ENCODE assay signal across 8 cellular contexts in the genomic region with DNA sequence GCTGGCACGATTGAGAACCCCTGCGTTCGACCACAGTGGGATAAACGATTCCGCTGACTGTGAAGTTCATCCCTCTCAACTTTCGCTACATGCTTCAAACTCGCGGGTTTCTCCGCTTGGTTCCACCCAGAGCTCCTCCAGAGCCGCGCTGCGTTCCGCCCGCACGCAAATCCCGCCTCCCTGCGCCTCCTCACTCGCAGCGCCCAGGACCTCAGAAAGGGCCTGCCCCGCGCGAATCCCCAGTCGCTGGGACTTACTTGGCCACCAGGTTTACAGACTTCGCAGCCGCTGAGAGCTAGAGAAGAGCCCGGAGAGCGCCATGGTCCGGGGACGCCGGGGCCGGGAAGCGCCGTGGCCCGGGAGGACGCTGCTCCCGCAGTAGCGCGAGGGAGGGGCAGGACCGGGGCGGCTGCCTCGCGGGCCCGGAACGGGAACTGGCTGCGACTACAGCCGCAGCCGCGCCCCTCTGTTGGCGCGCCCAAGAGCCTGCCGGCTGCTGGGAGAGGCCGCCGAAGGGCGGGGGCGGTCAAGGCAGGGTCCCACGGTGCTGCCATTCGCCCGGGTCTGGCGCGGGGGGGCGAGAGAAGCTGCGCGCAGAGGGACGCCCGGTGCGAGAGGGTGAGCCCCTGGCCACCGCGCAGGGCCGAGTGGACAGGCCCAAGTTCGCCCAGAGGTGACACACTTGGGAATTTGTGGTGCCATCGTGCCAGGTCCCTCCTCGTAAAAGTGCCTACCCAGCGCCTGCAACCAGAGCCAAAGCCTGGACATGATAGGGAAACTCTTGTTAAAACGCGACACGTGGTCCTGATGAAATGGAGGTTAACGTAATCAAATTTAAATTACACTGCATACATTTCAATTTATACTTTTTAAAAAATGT. TPM values are rescaled to one million over a fixed set of nuclear protein-coding genes. Genes with fewer than 3 reads are reported as not detected.
DNase-seq lines count a peak whose midpoint lies in the region; ATAC-seq and TF ChIP-seq lines count a peak whose summit lies in the region.

A gene with protein sequence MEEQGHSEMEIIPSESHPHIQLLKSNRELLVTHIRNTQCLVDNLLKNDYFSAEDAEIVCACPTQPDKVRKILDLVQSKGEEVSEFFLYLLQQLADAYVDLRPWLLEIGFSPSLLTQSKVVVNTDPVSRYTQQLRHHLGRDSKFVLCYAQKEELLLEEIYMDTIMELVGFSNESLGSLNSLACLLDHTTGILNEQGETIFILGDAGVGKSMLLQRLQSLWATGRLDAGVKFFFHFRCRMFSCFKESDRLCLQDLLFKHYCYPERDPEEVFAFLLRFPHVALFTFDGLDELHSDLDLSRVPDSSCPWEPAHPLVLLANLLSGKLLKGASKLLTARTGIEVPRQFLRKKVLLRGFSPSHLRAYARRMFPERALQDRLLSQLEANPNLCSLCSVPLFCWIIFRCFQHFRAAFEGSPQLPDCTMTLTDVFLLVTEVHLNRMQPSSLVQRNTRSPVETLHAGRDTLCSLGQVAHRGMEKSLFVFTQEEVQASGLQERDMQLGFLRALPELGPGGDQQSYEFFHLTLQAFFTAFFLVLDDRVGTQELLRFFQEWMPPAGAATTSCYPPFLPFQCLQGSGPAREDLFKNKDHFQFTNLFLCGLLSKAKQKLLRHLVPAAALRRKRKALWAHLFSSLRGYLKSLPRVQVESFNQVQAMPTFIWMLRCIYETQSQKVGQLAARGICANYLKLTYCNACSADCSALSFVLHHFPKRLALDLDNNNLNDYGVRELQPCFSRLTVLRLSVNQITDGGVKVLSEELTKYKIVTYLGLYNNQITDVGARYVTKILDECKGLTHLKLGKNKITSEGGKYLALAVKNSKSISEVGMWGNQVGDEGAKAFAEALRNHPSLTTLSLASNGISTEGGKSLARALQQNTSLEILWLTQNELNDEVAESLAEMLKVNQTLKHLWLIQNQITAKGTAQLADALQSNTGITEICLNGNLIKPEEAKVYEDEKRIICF (minus strand): TSS at position 436 of the 880 bp plus-strand sequence. CDS start 21,863 bp downstream, outside the sequence.

- ATAC-seq in GM21529 (IDR thresholded peaks at IDR 0.05; ENCODE audit: unreplicated experiment): peak; percentile 90

- no peak for TF ChIP-seq CTCF in foreskin fibroblast (IDR thresholded peaks at IDR 0.05; ENCODE audit: low read depth, low read length)
- peak; percentile 28 for TF ChIP-seq CTCF in neural progenitor cell (IDR thresholded peaks at IDR 0.05)

- H3K4me3 ChIP-seq in foreskin fibroblast (ENCODE audit: low read depth in 1 of 2, low read length in 2 of 2) (peak within 1 kb of the TSS; percentile 57 to 76), neural progenitor cell (peak within 1 kb of the TSS; percentile 71), stomach smooth muscle (ENCODE audit: low read length in 2 of 2) (peak within 1 kb of the TSS; percentile 75 to 85)

- H3K27ac Mint-ChIP-seq in neural progenitor cell: peak within 1 kb of the TSS; percentile 55

- H2AFZ ChIP-seq in neural progenitor cell (replicated peaks): peak within 1 kb of the TSS; percentile 99

- H3K4me3 Mint-ChIP-seq in neural progenitor cell: peak within 1 kb of the TSS; percentile 89

- no peaks in the 10 kb centered on the region for H3K9me3 ChIP-seq in neural progenitor cell (ENCODE audit: low read depth)
- no peaks in the 10 kb centered on the region for H3K9me3 ChIP-seq in stomach smooth muscle (ENCODE audit: control insufficient read depth in 2 of 2, low read length in 2 of 2)

- peak; percentile 70 for DNase-seq in DMS53 treated with DMSO at 0.1 percent for 48 hours (lab: John Stamatoyannopoulos, UW; ENCODE audit: unreplicated experiment)
- DNase-seq in SHP77 (lab: John Stamatoyannopoulos, UW): peak; percentile 81 to 90
- peak; percentile 51 for DNase-seq in activated gamma-delta T cell treated with Interleukin-2 at 50 U/mL for 16 hours
- peak; percentile 75 to 92 for DNase-seq in foreskin fibroblast
- DNase-seq in neural progenitor cell (ENCODE audit: low spot score): peak; percentile 87

- H3K9me3 Mint-ChIP-seq in neural progenitor cell: no peaks in the 10 kb centered on the region

- peaks cover 39% of the 10 kb centered on the region for H3K27me3 ChIP-seq in neural progenitor cell
- no peaks in the 10 kb centered on the region for H3K27me3 ChIP-seq in stomach smooth muscle (ENCODE audit: control insufficient read depth in 1 of 2, insufficient read depth in 2 of 2, low read length in 2 of 2)

- no peak for TF ChIP-seq RAD21 in Ishikawa (IDR thresholded peaks at IDR 0.05; ENCODE audit: low read depth)

- H3K4me1 ChIP-seq in neural progenitor cell (peaks cover 4% of the 10 kb centered on the region), stomach smooth muscle (ENCODE audit: control insufficient read depth, insufficient read depth, low read length) (peaks cover 43% of the 10 kb centered on the region)

- H3F3A ChIP-seq in neural progenitor cell (ENCODE audit: low read depth): peaks cover 9% of the 10 kb centered on the region

- H3K36me3 Mint-ChIP-seq in neural progenitor cell: no peaks in the 10 kb centered on the region

- no peaks in the 10 kb centered on the region for H3K79me2 ChIP-seq in neural progenitor cell (ENCODE audit: low read depth)

- TF ChIP-seq EP300 in Ishikawa (IDR thresholded peaks at IDR 0.05; ENCODE audit: borderline replicate concordance): no peak

- no peaks in the 10 kb centered on the region for H4K20me1 ChIP-seq in neural progenitor cell (ENCODE audit: low read depth)

- no peaks in the 10 kb centered on the region for H3K27me3 Mint-ChIP-seq in neural progenitor cell (ENCODE audit: insufficient read depth, low read depth)

- H3K27ac ChIP-seq in neural progenitor cell (no peak within 1 kb of the TSS), stomach smooth muscle (ENCODE audit: low read length) (peak within 1 kb of the TSS; percentile 87)

- H3K36me3 ChIP-seq in neural progenitor cell (no peaks in the 10 kb centered on the region), stomach smooth muscle (ENCODE audit: control insufficient read depth in 2 of 2, insufficient read depth in 2 of 2, low read length in 2 of 2) (no peaks in the 10 kb centered on the region)

- H3K9ac ChIP-seq in neural progenitor cell (peak within 1 kb of the TSS; percentile 40), stomach smooth muscle (ENCODE audit: low read length in 2 of 2) (peak within 1 kb of the TSS; percentile 67 to 84)

- H3K4me1 Mint-ChIP-seq in neural progenitor cell: peaks cover 3% of the 10 kb centered on the region

- H3K4me2 ChIP-seq in neural progenitor cell: peak within 1 kb of the TSS; percentile 88

TF ChIP-seq in Ishikawa, 13 proteins besides CTCF, POLR2A, EP300 and RAD21:
- peak; percentile 52; the same call in 1 of the 2 replicates for TF ChIP-seq NFIC (IDR thresholded peaks at IDR 0.05)
- no peak; the same call in none of the 2 replicates for TF ChIP-seq TEAD4 (IDR thresholded peaks at IDR 0.05)
- TF ChIP-seq TAF1 (IDR thresholded peaks at IDR 0.05; ENCODE audit: low read depth): peak; percentile 81
- peak; percentile 64 for TF ChIP-seq YY1 (IDR thresholded peaks at IDR 0.05; ENCODE audit: low read depth)
- 0 out of 2 replicates have a peak, but pooled peaks have one; percentile 19 for TF ChIP-seq FOXM1 (IDR thresholded peaks at IDR 0.05; ENCODE audit: borderline replicate concordance, low read depth)
- TF ChIP-seq EGR1 (IDR thresholded peaks at IDR 0.05): peak; percentile 82
- TF ChIP-seq TCF12 (IDR thresholded peaks at IDR 0.05; ENCODE audit: low read depth): peak; percentile 60
- no peak for TF ChIP-seq CEBPB (IDR thresholded peaks at IDR 0.05)
- no peak for TF ChIP-seq CREB1 (IDR thresholded peaks at IDR 0.05; ENCODE audit: low read depth)
- TF ChIP-seq, protein P1, sequence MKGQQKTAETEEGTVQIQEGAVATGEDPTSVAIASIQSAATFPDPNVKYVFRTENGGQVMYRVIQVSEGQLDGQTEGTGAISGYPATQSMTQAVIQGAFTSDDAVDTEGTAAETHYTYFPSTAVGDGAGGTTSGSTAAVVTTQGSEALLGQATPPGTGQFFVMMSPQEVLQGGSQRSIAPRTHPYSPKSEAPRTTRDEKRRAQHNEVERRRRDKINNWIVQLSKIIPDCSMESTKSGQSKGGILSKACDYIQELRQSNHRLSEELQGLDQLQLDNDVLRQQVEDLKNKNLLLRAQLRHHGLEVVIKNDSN (IDR thresholded peaks at IDR 0.05): no peak; the same call in 1 of the 2 replicates
- TF ChIP-seq ZBTB7A (IDR thresholded peaks at IDR 0.05; ENCODE audit: low read depth): peak; percentile 95
- TF ChIP-seq, protein P2, sequence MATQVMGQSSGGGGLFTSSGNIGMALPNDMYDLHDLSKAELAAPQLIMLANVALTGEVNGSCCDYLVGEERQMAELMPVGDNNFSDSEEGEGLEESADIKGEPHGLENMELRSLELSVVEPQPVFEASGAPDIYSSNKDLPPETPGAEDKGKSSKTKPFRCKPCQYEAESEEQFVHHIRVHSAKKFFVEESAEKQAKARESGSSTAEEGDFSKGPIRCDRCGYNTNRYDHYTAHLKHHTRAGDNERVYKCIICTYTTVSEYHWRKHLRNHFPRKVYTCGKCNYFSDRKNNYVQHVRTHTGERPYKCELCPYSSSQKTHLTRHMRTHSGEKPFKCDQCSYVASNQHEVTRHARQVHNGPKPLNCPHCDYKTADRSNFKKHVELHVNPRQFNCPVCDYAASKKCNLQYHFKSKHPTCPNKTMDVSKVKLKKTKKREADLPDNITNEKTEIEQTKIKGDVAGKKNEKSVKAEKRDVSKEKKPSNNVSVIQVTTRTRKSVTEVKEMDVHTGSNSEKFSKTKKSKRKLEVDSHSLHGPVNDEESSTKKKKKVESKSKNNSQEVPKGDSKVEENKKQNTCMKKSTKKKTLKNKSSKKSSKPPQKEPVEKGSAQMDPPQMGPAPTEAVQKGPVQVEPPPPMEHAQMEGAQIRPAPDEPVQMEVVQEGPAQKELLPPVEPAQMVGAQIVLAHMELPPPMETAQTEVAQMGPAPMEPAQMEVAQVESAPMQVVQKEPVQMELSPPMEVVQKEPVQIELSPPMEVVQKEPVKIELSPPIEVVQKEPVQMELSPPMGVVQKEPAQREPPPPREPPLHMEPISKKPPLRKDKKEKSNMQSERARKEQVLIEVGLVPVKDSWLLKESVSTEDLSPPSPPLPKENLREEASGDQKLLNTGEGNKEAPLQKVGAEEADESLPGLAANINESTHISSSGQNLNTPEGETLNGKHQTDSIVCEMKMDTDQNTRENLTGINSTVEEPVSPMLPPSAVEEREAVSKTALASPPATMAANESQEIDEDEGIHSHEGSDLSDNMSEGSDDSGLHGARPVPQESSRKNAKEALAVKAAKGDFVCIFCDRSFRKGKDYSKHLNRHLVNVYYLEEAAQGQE (IDR thresholded peaks at IDR 0.05; ENCODE audit: low read depth): 0 out of 2 replicates have a peak, but pooled peaks have one; percentile 24
- TF ChIP-seq, protein P3, sequence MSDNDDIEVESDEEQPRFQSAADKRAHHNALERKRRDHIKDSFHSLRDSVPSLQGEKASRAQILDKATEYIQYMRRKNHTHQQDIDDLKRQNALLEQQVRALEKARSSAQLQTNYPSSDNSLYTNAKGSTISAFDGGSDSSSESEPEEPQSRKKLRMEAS (IDR thresholded peaks at IDR 0.05): peak; percentile 48
TF ChIP-seq in Ishikawa: peak in this region for 9.

RNA-seq across cellular contexts. Expression of the gene that starts here (rescaled TPM):
- 5.0 and 7.4 TPM in 2 replicates for total RNA-seq in neural progenitor cell (ENCODE audit: low replicate concordance)
